Comparison of ENCODE assay signal across 10 cellular contexts in genomic region chr2:9380702-9381628, GRCh38. TPM values are rescaled to one million over a fixed set of nuclear protein-coding genes. Genes with fewer than 3 reads are reported as not detected.
DNase-seq lines count a peak whose midpoint lies in the region; FAIRE-seq and TF ChIP-seq lines count a peak whose summit lies in the region.
"Had no signal": no experiment of that assay in that cellular context is flagged by ENCODE, and none has a peak within 500 bp of the region (broad histone marks: within the 10 kb centered on the region; RNA-seq: fewer than 3 reads in every experiment).

No MANE protein-coding gene starts in this region.

- peak overlapping the region; percentile 75 to 89 for H3K27ac ChIP-seq in esophagus (ENCODE audit: low read depth in 2 of 2, low read length in 1 of 2)

- DNase-seq in AG09309 (ENCODE audit: low read depth) (peak; percentile 81), non-pigmented ciliary epithelial cell (ENCODE audit: low read depth) (peak; percentile 83), COLO668 (lab: John Stamatoyannopoulos, UW; ENCODE audit: unreplicated experiment) (no peak), D721Med (ENCODE audit: insufficient read length, low spot score) (no peak), pons (ENCODE audit: low spot score) (no peak), NAMALWA (ENCODE audit: low spot score) (no peak)
- DNase-seq: CD8-positive, alpha-beta memory T cell; effector memory CD8-positive, alpha-beta T cell had no signal

- TF ChIP-seq CTCF in AG09309 (IDR thresholded peaks at IDR 0.05; ENCODE audit: control insufficient read depth, insufficient read depth, low read depth, low read length, missing control alignments) (no peak), D721Med (IDR thresholded peaks at IDR 0.05; ENCODE audit: insufficient read depth, missing control alignments) (no peak)

- no peaks in the 10 kb centered on the region for H3K9me3 ChIP-seq in esophagus (ENCODE audit: control insufficient read depth in 2 of 2, insufficient read depth in 1 of 2, low read depth in 1 of 2, low read length in 1 of 2)

- no peak for FAIRE-seq in D721Med (lab: Jason Lieb, UNC)

- H3K4me3 ChIP-seq in AG09309 (ENCODE audit: control insufficient read depth, low read depth, low read length) (no peak overlapping the region), esophagus (ENCODE audit: low read depth in 1 of 2, low read length in 2 of 2) (no peak overlapping the region)

- H3K27me3 ChIP-seq in esophagus (ENCODE audit: control insufficient read depth in 1 of 2, insufficient read depth in 2 of 2, low read length in 2 of 2) = no peaks in the 10 kb centered on the region

- peaks cover 6 to 8% of the 10 kb centered on the region in 2 donors for H3K4me1 ChIP-seq in esophagus (ENCODE audit: control insufficient read depth in 2 of 2, insufficient read depth in 2 of 2, low read length in 1 of 2)

- 60 to 67% methylated on average over 18 of the region's 18 CpGs for WGBS in esophagus, 2 donors

- H3K36me3 ChIP-seq in esophagus (ENCODE audit: control insufficient read depth in 2 of 2, insufficient read depth in 2 of 2, low read length in 1 of 2) = peaks cover 0 to 5% of the 10 kb centered on the region in 2 donors

TF ChIP-seq in PFSK-1, 5 proteins besides CTCF, POLR2A, EP300 and RAD21:
- no peak for TF ChIP-seq REST (IDR thresholded peaks at IDR 0.05; ENCODE audit: insufficient read depth in 1 of 2, low read depth in 2 of 2, low read length in 2 of 2)
- peak; percentile 55 for TF ChIP-seq FOXP2 (optimal IDR thresholded peaks at IDR 0.05; ENCODE audit: borderline replicate concordance, extremely low read depth, extremely low read length, insufficient read depth)
- no peak for TF ChIP-seq TAF1 (IDR thresholded peaks at IDR 0.05; ENCODE audit: borderline replicate concordance, insufficient read depth, low read length)
TF ChIP-seq in PFSK-1: peak in this region for 1.

RNA-seq across cellular contexts. Expression of gene ITGB1BP1, which starts 42.4 kb away (rescaled TPM):
- polyA plus RNA-seq in PFSK-1 (2012; ENCODE audit: insufficient read length, low read depth) = 30.3 TPM
- polyA plus RNA-seq in esophagus = 10 to 100 TPM; 47.9 to 48.3 TPM

RNA-seq across cellular contexts. Expression of gene CPSF3, which starts 42.5 kb away (rescaled TPM):
- 31.9 TPM for polyA plus RNA-seq in PFSK-1 (2012; ENCODE audit: insufficient read length, low read depth)
- polyA plus RNA-seq in esophagus = 10 to 100 TPM; 11.9 to 17.6 TPM

Comparison
In these comparisons a context has a peak if more than half of its experiments do, and no peak if none do; other contexts are left out.
1. DNase-seq: peak in AG09309 (single experiment) and non-pigmented ciliary epithelial cell (single experiment); none in COLO668 (single experiment), D721Med (single experiment), pons (single experiment) and NAMALWA (single experiment).